ENCODE assay signal across 29 cellular contexts in genomic region chr1:220425852-220426251, GRCh38.
"Had no signal": no experiment of that assay in that cellular context is flagged by ENCODE, and none has a peak within 500 bp of the region (broad histone marks: within the 10 kb centered on the region; RNA-seq: fewer than 3 reads in every experiment).

No MANE protein-coding gene starts in this region.

- H3K4me3 Mint-ChIP-seq: activated CD8-positive, alpha-beta T cell treated with anti-CD3 and anti-CD28 coated beads for 36 hours; activated naive CD8-positive, alpha-beta T cell treated with anti-CD3 and anti-CD28 coated beads, Interleukin-2, amount 10 ng/mL, durations not matched to agents 7 days and 5 days; activated T-helper 1 cell treated with anti-CD3 and anti-CD28 coated beads, Interleukin-12 subunit alpha, Interleukin-12 subunit beta, Interleukin-2, Interleukin-4 antibody, amounts not matched to agents 30 ng/mL and 10 ng/mL and 1 ng/mL, durations not matched to agents 14 hours and 24 hours and 36 hours; effector memory CD8-positive, alpha-beta T cell; T-helper 17 cell had no signal

- ATAC-seq: activated CD8-positive, alpha-beta T cell treated with anti-CD3 and anti-CD28 coated beads for 36 hours; effector memory CD8-positive, alpha-beta T cell; foreskin keratinocyte; gastrocnemius medialis; heart right ventricle; T-helper 17 cell had no signal

- H3K36me3 Mint-ChIP-seq: activated naive CD8-positive, alpha-beta T cell treated with anti-CD3 and anti-CD28 coated beads, Interleukin-2, amount 10 ng/mL, durations not matched to agents 7 days and 5 days had no signal

- H3K79me2 ChIP-seq: hepatocyte had no signal

- H3K9me3 ChIP-seq: esophagus muscularis mucosa, gastrocnemius medialis, heart right ventricle had no signal

- H3K27ac Mint-ChIP-seq: activated CD8-positive, alpha-beta T cell treated with anti-CD3 and anti-CD28 coated beads for 36 hours; activated naive CD8-positive, alpha-beta T cell treated with anti-CD3 and anti-CD28 coated beads, Interleukin-2, amount 10 ng/mL, durations not matched to agents 7 days and 5 days; activated T-helper 1 cell treated with anti-CD3 and anti-CD28 coated beads, Interleukin-12 subunit alpha, Interleukin-12 subunit beta, Interleukin-2, Interleukin-4 antibody, amounts not matched to agents 30 ng/mL and 10 ng/mL and 1 ng/mL, durations not matched to agents 14 hours and 24 hours and 36 hours; effector memory CD8-positive, alpha-beta T cell; T-helper 17 cell had no signal

- H3K27ac ChIP-seq: brain microvascular endothelial cell, foreskin keratinocyte, gastrocnemius medialis, heart right ventricle, hepatocyte had no signal

- DNase-seq: activated CD4-positive, alpha-beta T cell treated with anti-CD3 and anti-CD28 coated beads for 4 hours; activated CD4-positive, alpha-beta T cell treated with anti-CD3 and anti-CD28 coated beads, Interleukin-2, amount 50 U/mL, for 1 hour; activated CD4-positive, alpha-beta T cell treated with anti-CD3 and anti-CD28 coated beads, Interleukin-2, amount 50 U/mL, for 48 hours; activated CD4-positive, CD25-positive, alpha-beta regulatory T cell; activated CD4-positive, CD25-positive, alpha-beta regulatory T cell treated with anti-CD3 and anti-CD28 coated beads, Interleukin-2, amount 50 U/mL, for 72 hours; activated CD8-positive, alpha-beta memory T cell treated with anti-CD3 and anti-CD28 coated beads for 24 hours; activated CD8-positive, alpha-beta T cell treated with anti-CD3 and anti-CD28 coated beads for 36 hours; activated gamma-delta T cell; activated naive CD4-positive, alpha-beta T cell; activated naive CD4-positive, alpha-beta T cell treated with anti-CD3 and anti-CD28 coated beads, Interleukin-2, amount 50 U/mL, for 16 hours; activated naive CD8-positive, alpha-beta T cell treated with anti-CD3 and anti-CD28 coated beads, Interleukin-2, amount 10 ng/mL, durations not matched to agents 7 days and 5 days; activated T-cell treated with anti-CD3 and anti-CD28 coated beads, Interleukin-2, amount 50 U/mL, for 1 hour; activated T-cell treated with anti-CD3 and anti-CD28 coated beads, Interleukin-2, amount 50 U/mL, for 48 hours; amniotic stem cell; anterior cingulate cortex; brain microvascular endothelial cell; caudate nucleus; cortex of kidney; dermis blood vessel endothelial cell; effector CD4-positive, alpha-beta T cell; effector memory CD8-positive, alpha-beta T cell; erythroblast; foreskin keratinocyte; gastrocnemius medialis; heart right ventricle; T-helper 17 cell had no signal

- H3K4me1 ChIP-seq: foreskin keratinocyte, gastrocnemius medialis, heart right ventricle had no signal

- H3K36me3 ChIP-seq: brain microvascular endothelial cell, esophagus muscularis mucosa, gastrocnemius medialis, heart right ventricle had no signal

- H2AFZ ChIP-seq: hepatocyte had no signal

- H3K27me3 ChIP-seq: brain microvascular endothelial cell, esophagus muscularis mucosa, foreskin keratinocyte, gastrocnemius medialis, heart right ventricle, hepatocyte had no signal

- H3K9me3 Mint-ChIP-seq: activated CD8-positive, alpha-beta T cell treated with anti-CD3 and anti-CD28 coated beads for 36 hours; activated naive CD8-positive, alpha-beta T cell treated with anti-CD3 and anti-CD28 coated beads, Interleukin-2, amount 10 ng/mL, durations not matched to agents 7 days and 5 days; activated T-helper 1 cell treated with anti-CD3 and anti-CD28 coated beads, Interleukin-12 subunit alpha, Interleukin-12 subunit beta, Interleukin-2, Interleukin-4 antibody, amounts not matched to agents 30 ng/mL and 10 ng/mL and 1 ng/mL, durations not matched to agents 14 hours and 24 hours and 36 hours had no signal

- H3K4me3 ChIP-seq: esophagus muscularis mucosa, gastrocnemius medialis, heart right ventricle, hepatocyte had no signal

- H3K4me1 Mint-ChIP-seq: activated naive CD8-positive, alpha-beta T cell treated with anti-CD3 and anti-CD28 coated beads, Interleukin-2, amount 10 ng/mL, durations not matched to agents 7 days and 5 days; T-helper 17 cell had no signal

- H3K4me2 ChIP-seq: hepatocyte had no signal
